1 cellular context compared by ENCODE assay signal in the genomic region with DNA sequence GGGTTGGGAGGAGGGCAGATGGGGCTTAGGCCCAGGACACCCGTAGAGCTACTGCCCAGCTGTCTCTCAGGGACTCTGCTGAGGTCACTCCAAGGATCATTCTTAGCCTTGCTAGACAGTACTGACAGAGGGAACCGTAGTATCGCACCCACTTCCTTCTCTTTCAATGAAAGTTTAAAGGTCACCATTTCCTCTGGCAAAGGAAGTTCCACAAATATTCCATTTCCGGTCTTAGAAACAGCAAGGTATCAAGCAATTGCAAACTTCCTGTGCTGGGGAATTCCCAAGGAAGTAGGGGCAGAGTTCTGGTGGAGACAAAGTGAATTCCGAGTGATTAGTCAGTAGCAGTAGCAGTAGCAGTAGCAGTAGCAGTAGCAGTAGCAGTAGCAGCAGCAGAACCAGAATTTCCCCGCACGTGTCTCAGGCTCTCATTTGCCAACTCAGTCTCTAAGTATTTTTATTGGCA.
TF ChIP-seq lines count a peak whose summit lies in the region.

No MANE protein-coding gene starts in this region.

TF ChIP-seq in IMR-90, 13 proteins besides CTCF, POLR2A, EP300 and RAD21 (continued from another document):
- TF ChIP-seq CEBPB (IDR thresholded peaks at IDR 0.05; ENCODE audit: low read depth, low read length) (peak; percentile 62; the same call in 1 of the 2 replicates), BHLHE40 (IDR thresholded peaks at IDR 0.05; ENCODE audit: low read depth, low read length) (peak; percentile 99), FOS (IDR thresholded peaks at IDR 0.05; ENCODE audit: low read depth, low read length) (peak; percentile 15; the same call in 1 of the 2 replicates), SMC3 (IDR thresholded peaks at IDR 0.05; ENCODE audit: low read depth, low read length) (no peak), MAZ (IDR thresholded peaks at IDR 0.05; ENCODE audit: borderline replicate concordance, low read depth, low read length) (no peak), RFX5 (IDR thresholded peaks at IDR 0.05; ENCODE audit: low read depth, low read length) (no peak), NFE2L2 (IDR thresholded peaks at IDR 0.05; ENCODE audit: low read depth, low read length) (no peak), MAFK (IDR thresholded peaks at IDR 0.05; ENCODE audit: low read depth, low read length) (no peak), CHD1 (IDR thresholded peaks at IDR 0.05; ENCODE audit: low read depth, low read length) (no peak)
- TF ChIP-seq, protein P1, sequence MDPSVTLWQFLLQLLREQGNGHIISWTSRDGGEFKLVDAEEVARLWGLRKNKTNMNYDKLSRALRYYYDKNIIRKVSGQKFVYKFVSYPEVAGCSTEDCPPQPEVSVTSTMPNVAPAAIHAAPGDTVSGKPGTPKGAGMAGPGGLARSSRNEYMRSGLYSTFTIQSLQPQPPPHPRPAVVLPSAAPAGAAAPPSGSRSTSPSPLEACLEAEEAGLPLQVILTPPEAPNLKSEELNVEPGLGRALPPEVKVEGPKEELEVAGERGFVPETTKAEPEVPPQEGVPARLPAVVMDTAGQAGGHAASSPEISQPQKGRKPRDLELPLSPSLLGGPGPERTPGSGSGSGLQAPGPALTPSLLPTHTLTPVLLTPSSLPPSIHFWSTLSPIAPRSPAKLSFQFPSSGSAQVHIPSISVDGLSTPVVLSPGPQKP (IDR thresholded peaks at IDR 0.05; ENCODE audit: borderline replicate concordance, low read depth, low read length) = no peak
- TF ChIP-seq, protein P2, sequence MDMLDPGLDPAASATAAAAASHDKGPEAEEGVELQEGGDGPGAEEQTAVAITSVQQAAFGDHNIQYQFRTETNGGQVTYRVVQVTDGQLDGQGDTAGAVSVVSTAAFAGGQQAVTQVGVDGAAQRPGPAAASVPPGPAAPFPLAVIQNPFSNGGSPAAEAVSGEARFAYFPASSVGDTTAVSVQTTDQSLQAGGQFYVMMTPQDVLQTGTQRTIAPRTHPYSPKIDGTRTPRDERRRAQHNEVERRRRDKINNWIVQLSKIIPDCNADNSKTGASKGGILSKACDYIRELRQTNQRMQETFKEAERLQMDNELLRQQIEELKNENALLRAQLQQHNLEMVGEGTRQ (IDR thresholded peaks at IDR 0.05; ENCODE audit: low read depth, low read length) = peak; percentile 43; the same call in 1 of the 2 replicates
